ENCODE assay signal across 8 cellular contexts in genomic region chr19:41373993-41374392, GRCh38. TPM values are rescaled to one million over a fixed set of nuclear protein-coding genes. Genes with fewer than 3 reads are reported as not detected.
DNase-seq lines count a peak whose midpoint lies in the region; ATAC-seq and TF ChIP-seq lines count a peak whose summit lies in the region.

No MANE protein-coding gene starts in this region.

- DNase-seq in MG63 (peak; percentile 92), heart right ventricle (peak; percentile 89 to 90), superior temporal gyrus (ENCODE audit: extremely low spot score) (peak; percentile 85)
- DNase-seq in NK-92 treated with Interleukin-12 subunit alpha and Interleukin-12 subunit beta, amount 100 ng/mL, for 24 hours (lab: John Stamatoyannopoulos, UW), result no peak

- H3K36me3 ChIP-seq in MG63 (peaks cover 10% of the 10 kb centered on the region), heart right ventricle (no peaks in the 10 kb centered on the region)

- peak; percentile 76 to 88 (median 82) for ATAC-seq in heart right ventricle
- no peak for ATAC-seq in GM18868 (IDR thresholded peaks at IDR 0.05; ENCODE audit: unreplicated experiment)
- no peak for ATAC-seq in HG03025 (IDR thresholded peaks at IDR 0.05; ENCODE audit: low FRiP score, unreplicated experiment)
- ATAC-seq in GM18520 (IDR thresholded peaks at IDR 0.05; ENCODE audit: unreplicated experiment), result no peak

- H3K9me3 ChIP-seq in MG63 (no peaks in the 10 kb centered on the region), heart right ventricle (no peaks in the 10 kb centered on the region)

- H3K4me1 ChIP-seq in heart right ventricle, result peaks cover 0 to 46% (median 27%) of the 10 kb centered on the region in 9 donors

- intact Hi-C loops in heart right ventricle (cut with DNase I), result no loop called here

- TF ChIP-seq CTCF in VCaP (conservative IDR thresholded peaks at IDR 0.05) (no peak), heart right ventricle (IDR thresholded peaks at IDR 0.05) (no peak)

- H3K27me3 ChIP-seq in MG63 (no peaks in the 10 kb centered on the region), heart right ventricle (no peaks in the 10 kb centered on the region)

- peak overlapping the region; percentile 35 for H3K27ac ChIP-seq in VCaP
- no peak overlapping the region for H3K27ac ChIP-seq in heart right ventricle

- no peak overlapping the region for H3K4me3 ChIP-seq in MG63
- no peak overlapping the region for H3K4me3 ChIP-seq in heart right ventricle

- 9 to 14% methylated on average over 12 of the region's 12 CpGs for WGBS in heart right ventricle, 2 donors

RNA-seq across cellular contexts. Expression of gene TMEM91, which starts 2.3 kb away (rescaled TPM):
- 0.64 and 1.5 TPM in 2 replicates for total RNA-seq in MG63 (2014; rRNA removed; shearing (Covaris generic); ENCODE audit: low replicate concordance)
- 1 to 10 TPM; 1.2 to 4.7 (median 2.0) TPM for total RNA-seq in heart right ventricle
- 10 to 100 TPM in 1 of 2 donors, 1 to 10 TPM in 1; 3.8 to 11.3 TPM for polyA plus RNA-seq in heart right ventricle

RNA-seq across cellular contexts. Expression of gene B9D2, which starts 10.0 kb away (rescaled TPM):
- 2.4 and 31.0 TPM in 2 replicates for total RNA-seq in MG63 (2014; rRNA removed; shearing (Covaris generic); ENCODE audit: low replicate concordance)
- total RNA-seq in heart right ventricle, result 1 to 10 TPM in 9 of 10 donors, under 1 TPM in 1; 1.00 to 5.8 (median 2.3) TPM
- 10 to 100 TPM in 1 of 2 donors, 1 to 10 TPM in 1; 2.5 to 12.6 TPM for polyA plus RNA-seq in heart right ventricle

RNA-seq across cellular contexts. Expression of gene TGFB1, which starts 20.3 kb away (rescaled TPM):
- 5.6 and 8.6 TPM in 2 replicates for total RNA-seq in MG63 (2014; rRNA removed; shearing (Covaris generic); ENCODE audit: low replicate concordance)
- total RNA-seq in heart right ventricle, result 10 to 100 TPM in 8 of 10 donors, 1 to 10 TPM in 2; 9.7 to 44.9 (median 13.2) TPM
- 10 to 100 TPM; 14.0 to 19.9 TPM for polyA plus RNA-seq in heart right ventricle

RNA-seq across cellular contexts. Expression of gene EXOSC5, which starts 23.2 kb away (rescaled TPM):
- 64.6 and 95.3 TPM in 2 replicates for total RNA-seq in MG63 (2014; rRNA removed; shearing (Covaris generic); ENCODE audit: low replicate concordance)
- 10 to 100 TPM; 10.6 to 17.8 (median 13.6) TPM for total RNA-seq in heart right ventricle
- 10 to 100 TPM; 17.1 to 43.8 TPM for polyA plus RNA-seq in heart right ventricle

RNA-seq across cellular contexts. Expression of gene BCKDHA, which starts 23.6 kb away (rescaled TPM):
- 22.0 and 58.6 TPM in 2 replicates for total RNA-seq in MG63 (2014; rRNA removed; shearing (Covaris generic); ENCODE audit: low replicate concordance)
- 10 to 100 TPM; 35.5 to 63.0 (median 42.5) TPM for total RNA-seq in heart right ventricle
- 10 to 100 TPM; 19.5 to 74.6 TPM for polyA plus RNA-seq in heart right ventricle

Comparison
In these comparisons a context has a peak if more than half of its experiments do, and no peak if none do; other contexts are left out.
1. ATAC-seq: peak in heart right ventricle (8 of 8); none in GM18868 (single experiment), HG03025 (single experiment) and GM18520 (single experiment).